In the genomic region with DNA sequence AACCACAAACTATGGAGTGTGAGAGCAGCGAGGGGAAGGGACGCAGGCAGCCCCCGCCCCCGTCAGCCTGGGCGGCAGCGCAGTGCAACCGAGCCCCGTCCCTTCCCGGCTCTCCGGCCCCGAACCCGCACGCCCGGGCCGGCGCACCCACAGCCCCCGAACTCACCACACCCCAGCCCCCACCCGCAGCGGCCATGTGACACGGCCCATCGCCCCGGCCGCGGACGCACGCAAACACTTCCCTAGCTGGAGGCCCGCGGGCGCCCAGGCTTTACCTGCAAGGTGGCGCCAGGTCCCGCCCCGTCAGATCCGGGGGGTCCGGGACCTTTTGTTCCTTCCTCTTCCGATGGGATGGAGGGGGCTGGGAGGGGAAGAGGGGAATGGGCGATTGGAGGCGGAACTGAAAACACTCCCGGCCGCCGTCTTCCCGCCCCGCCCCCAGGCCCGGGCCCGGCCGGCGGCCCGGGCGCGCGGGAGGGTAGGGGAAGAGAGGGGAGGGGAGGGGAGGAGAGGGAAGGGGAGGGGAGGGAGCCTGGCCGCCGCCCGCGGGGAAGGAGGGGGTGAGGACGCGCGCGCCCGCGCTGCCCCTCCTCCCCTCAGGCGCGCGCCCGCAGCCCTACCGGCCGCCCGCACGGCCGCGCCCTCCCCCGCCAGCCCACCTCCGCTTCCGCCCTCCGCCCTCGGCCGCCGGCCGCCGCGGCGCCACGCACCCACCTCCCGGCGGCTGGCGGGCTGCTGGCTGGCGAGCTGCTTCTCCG, we compare ENCODE assay signal across 8 cellular contexts. TPM values are rescaled to one million over a fixed set of nuclear protein-coding genes. Genes with fewer than 3 reads are reported as not detected.
A peak's percentile ranks its signal among the peaks of the same experiment; 100 is the strongest.
DNase-seq lines count a peak whose midpoint lies in the region; ATAC-seq and TF ChIP-seq lines count a peak whose summit lies in the region.

Gene SMAD2 (minus strand): TSS at position 574 of the 758 bp plus-strand sequence. CDS start 33,903 bp downstream, outside the sequence.

- H3K36me3 Mint-ChIP-seq in Calu3 (ENCODE audit: insufficient read depth, unreplicated experiment) (peaks cover 45% of the 10 kb centered on the region), nephron progenitor cell (ENCODE audit: low read depth) (peaks cover 5% of the 10 kb centered on the region)
- peaks cover 43% of the 10 kb centered on the region for H3K36me3 Mint-ChIP-seq in activated T-helper 2 cell treated with anti-CD3 and anti-CD28 coated beads, Interferon-gamma antibody, Interleukin-2, Interleukin-4, amounts not matched to agents 10 μg/mL and 5 μg/mL and 100 μg/mL, durations not matched to agents 14 hours and 24 hours and 36 hours (ENCODE audit: low read depth)
- peaks cover 12% of the 10 kb centered on the region for H3K36me3 Mint-ChIP-seq in stimulated activated naive CD8-positive, alpha-beta T cell treated with anti-CD3 and anti-CD28 coated beads, Interleukin-15, Interleukin-2, amounts not matched to agents 100 ng/mL and 50 ng/mL, for 24 hours (ENCODE audit: low read depth)

- TF ChIP-seq CTCF in Calu3 (IDR thresholded peaks at IDR 0.05; ENCODE audit: unreplicated experiment) = no peak
- no peak for TF ChIP-seq CTCF in fibroblast of the aortic adventitia (IDR thresholded peaks at IDR 0.05; ENCODE audit: insufficient read depth, low read length)
- TF ChIP-seq CTCF in nephron progenitor cell (IDR thresholded peaks at IDR 0.05) = no peak

- no peaks in the 10 kb centered on the region for H3K9me3 Mint-ChIP-seq in Calu3 (ENCODE audit: low read depth, unreplicated experiment)
- H3K9me3 Mint-ChIP-seq in activated T-helper 2 cell treated with anti-CD3 and anti-CD28 coated beads, Interferon-gamma antibody, Interleukin-2, Interleukin-4, amounts not matched to agents 10 μg/mL and 5 μg/mL and 100 μg/mL, durations not matched to agents 14 hours and 24 hours and 36 hours = no peaks in the 10 kb centered on the region
- H3K9me3 Mint-ChIP-seq in nephron progenitor cell = no peaks in the 10 kb centered on the region
- H3K9me3 Mint-ChIP-seq in stimulated activated naive CD8-positive, alpha-beta T cell treated with anti-CD3 and anti-CD28 coated beads, Interleukin-15, Interleukin-2, amounts not matched to agents 100 ng/mL and 50 ng/mL, for 24 hours = no peaks in the 10 kb centered on the region

- peaks cover 47% of the 10 kb centered on the region for H3K4me1 Mint-ChIP-seq in Calu3 (ENCODE audit: low read depth, unreplicated experiment)
- peaks cover 45% of the 10 kb centered on the region for H3K4me1 Mint-ChIP-seq in activated T-helper 2 cell treated with anti-CD3 and anti-CD28 coated beads, Interferon-gamma antibody, Interleukin-2, Interleukin-4, amounts not matched to agents 10 μg/mL and 5 μg/mL and 100 μg/mL, durations not matched to agents 14 hours and 24 hours and 36 hours (ENCODE audit: low read depth)
- peaks cover 61% of the 10 kb centered on the region for H3K4me1 Mint-ChIP-seq in nephron progenitor cell
- peaks cover 53% of the 10 kb centered on the region for H3K4me1 Mint-ChIP-seq in stimulated activated naive CD8-positive, alpha-beta T cell treated with anti-CD3 and anti-CD28 coated beads, Interleukin-15, Interleukin-2, amounts not matched to agents 100 ng/mL and 50 ng/mL, for 24 hours (ENCODE audit: low read depth)

- peaks cover 45% of the 10 kb centered on the region for H3K4me1 ChIP-seq in HUES64 (ENCODE audit: insufficient read depth, low read length)

- H3K4me3 Mint-ChIP-seq in Calu3 (ENCODE audit: low read depth, unreplicated experiment) (peak within 1 kb of the TSS; percentile 74), nephron progenitor cell (peak within 1 kb of the TSS; percentile 97)
- peak within 1 kb of the TSS; percentile 94 for H3K4me3 Mint-ChIP-seq in activated T-helper 2 cell treated with anti-CD3 and anti-CD28 coated beads, Interferon-gamma antibody, Interleukin-2, Interleukin-4, amounts not matched to agents 10 μg/mL and 5 μg/mL and 100 μg/mL, durations not matched to agents 14 hours and 24 hours and 36 hours (ENCODE audit: low read depth)
- H3K4me3 Mint-ChIP-seq in stimulated activated naive CD8-positive, alpha-beta T cell treated with anti-CD3 and anti-CD28 coated beads, Interleukin-15, Interleukin-2, amounts not matched to agents 100 ng/mL and 50 ng/mL, for 24 hours = peak within 1 kb of the TSS; percentile 96

- H3K4me3 ChIP-seq in HUES64 (ENCODE audit: low read length) = peak within 1 kb of the TSS; percentile 94
- H3K4me3 ChIP-seq in fibroblast of the aortic adventitia (ENCODE audit: low read depth, low read length) = peak within 1 kb of the TSS; percentile 79

- CTCF ChIA-PET in Calu3 (lab: Charles Lee) = interaction anchor here (0.7 to 1.0 kb wide), 3 partner anchors 31 to 526 kb away, joined by 3 read pairs; no protein-coding TSS in a partner anchor

- H3K27me3 Mint-ChIP-seq in Calu3 (ENCODE audit: unreplicated experiment) = no peaks in the 10 kb centered on the region
- peaks cover 2% of the 10 kb centered on the region for H3K27me3 Mint-ChIP-seq in activated T-helper 2 cell treated with anti-CD3 and anti-CD28 coated beads, Interferon-gamma antibody, Interleukin-2, Interleukin-4, amounts not matched to agents 10 μg/mL and 5 μg/mL and 100 μg/mL, durations not matched to agents 14 hours and 24 hours and 36 hours (ENCODE audit: low read depth)
- no peaks in the 10 kb centered on the region for H3K27me3 Mint-ChIP-seq in nephron progenitor cell (ENCODE audit: low read depth, poor library complexity)
- H3K27me3 Mint-ChIP-seq in stimulated activated naive CD8-positive, alpha-beta T cell treated with anti-CD3 and anti-CD28 coated beads, Interleukin-15, Interleukin-2, amounts not matched to agents 100 ng/mL and 50 ng/mL, for 24 hours = no peaks in the 10 kb centered on the region

- H3K27ac ChIP-seq in HUES64 (ENCODE audit: low read depth, low read length) = peak within 1 kb of the TSS; percentile 100

- H3K9me3 ChIP-seq in HUES64 (ENCODE audit: insufficient read depth, low read depth, low read length) = no peaks in the 10 kb centered on the region

- ATAC-seq in GM21423 (IDR thresholded peaks at IDR 0.05; ENCODE audit: unreplicated experiment) = peak; percentile 29

- BruUV-seq in Calu3 (replicated peaks; lab: Mats Ljungman, UMichigan) = no TSS peak

- no peaks in the 10 kb centered on the region for H3K27me3 ChIP-seq in HUES64 (ENCODE audit: insufficient read depth, low read length)

- DNase-seq in Calu3 = peak; percentile 88
- DNase-seq in RPMI7951 (ENCODE audit: low read depth) = peak; percentile 69
- DNase-seq in activated T-helper 2 cell treated with anti-CD3 and anti-CD28 coated beads, Interferon-gamma antibody, Interleukin-2, Interleukin-4, amounts not matched to agents 10 μg/mL and 5 μg/mL and 100 μg/mL, durations not matched to agents 14 hours and 24 hours and 36 hours (ENCODE audit: low spot score) = peak; percentile 75
- peak; percentile 69 for DNase-seq in fibroblast of the aortic adventitia (ENCODE audit: low read depth)
- DNase-seq in nephron progenitor cell = peak; percentile 79

- H3K9ac ChIP-seq in HUES64 (ENCODE audit: low read depth, low read length) = peak within 1 kb of the TSS; percentile 96

- intact Hi-C loops in Calu3 (cut with micrococcal nuclease; ENCODE audit: unreplicated experiment) = loop anchor here (5.0 to 10.0 kb wide), 3 partner anchors 72 to 535 kb away; no protein-coding TSS in a partner anchor
- intact Hi-C loops in activated T-helper 2 cell treated with anti-CD3 and anti-CD28 coated beads, Interferon-gamma antibody, Interleukin-2, Interleukin-4, amounts not matched to agents 10 μg/mL and 5 μg/mL and 100 μg/mL, durations not matched to agents 14 hours and 24 hours and 36 hours (cut with micrococcal nuclease) = loop anchor here (2.0 to 10.0 kb wide), 7 partner anchors 15 to 1563 kb away; partner anchors contain the start of gene RPL17

- WGBS in HUES64 = under 1% methylated on average over 87 of the region's 87 CpGs

- no peaks in the 10 kb centered on the region for H3K36me3 ChIP-seq in HUES64 (ENCODE audit: insufficient read depth, low read length)

- H3K27ac Mint-ChIP-seq in Calu3 (ENCODE audit: unreplicated experiment) = peak within 1 kb of the TSS; percentile 87
- peak within 1 kb of the TSS; percentile 96 for H3K27ac Mint-ChIP-seq in activated T-helper 2 cell treated with anti-CD3 and anti-CD28 coated beads, Interferon-gamma antibody, Interleukin-2, Interleukin-4, amounts not matched to agents 10 μg/mL and 5 μg/mL and 100 μg/mL, durations not matched to agents 14 hours and 24 hours and 36 hours
- H3K27ac Mint-ChIP-seq in nephron progenitor cell = peak within 1 kb of the TSS; percentile 97
- peak within 1 kb of the TSS; percentile 92 for H3K27ac Mint-ChIP-seq in stimulated activated naive CD8-positive, alpha-beta T cell treated with anti-CD3 and anti-CD28 coated beads, Interleukin-15, Interleukin-2, amounts not matched to agents 100 ng/mL and 50 ng/mL, for 24 hours

RNA-seq across cellular contexts. Expression of gene SMAD2, which starts in this region (rescaled TPM):
- total RNA-seq in Calu3 (2022) (129 and 134 TPM in 2 replicates), fibroblast of the aortic adventitia (ENCODE audit: low replicate concordance) (58.7 and 118 TPM in 2 replicates)
- 58.8 TPM for polyA plus RNA-seq in HUES64 (2013, experiment 1 of 2)
- 46.3 TPM for polyA plus RNA-seq in HUES64 (2013, experiment 2 of 2)
- 65.6 and 73.3 TPM in 2 replicates for total RNA-seq in RPMI7951 (2014; rRNA removed; shearing (Covaris generic))
- 353 and 358 TPM in 2 replicates for total RNA-seq in activated T-helper 2 cell treated with anti-CD3 and anti-CD28 coated beads, Interferon-gamma antibody, Interleukin-2, Interleukin-4, amounts not matched to agents 10 μg/mL and 5 μg/mL and 100 μg/mL, durations not matched to agents 14 hours and 24 hours and 36 hours

Comparison
In these comparisons a context has a peak if more than half of its experiments do, and no peak if none do; other contexts are left out.
1. Peak in every context shown above with its lines: DNase-seq, ATAC-seq, H3K4me3 ChIP-seq and H3K27ac ChIP-seq.